Comparison of ENCODE assay signal across 1 cellular context in the genomic region with DNA sequence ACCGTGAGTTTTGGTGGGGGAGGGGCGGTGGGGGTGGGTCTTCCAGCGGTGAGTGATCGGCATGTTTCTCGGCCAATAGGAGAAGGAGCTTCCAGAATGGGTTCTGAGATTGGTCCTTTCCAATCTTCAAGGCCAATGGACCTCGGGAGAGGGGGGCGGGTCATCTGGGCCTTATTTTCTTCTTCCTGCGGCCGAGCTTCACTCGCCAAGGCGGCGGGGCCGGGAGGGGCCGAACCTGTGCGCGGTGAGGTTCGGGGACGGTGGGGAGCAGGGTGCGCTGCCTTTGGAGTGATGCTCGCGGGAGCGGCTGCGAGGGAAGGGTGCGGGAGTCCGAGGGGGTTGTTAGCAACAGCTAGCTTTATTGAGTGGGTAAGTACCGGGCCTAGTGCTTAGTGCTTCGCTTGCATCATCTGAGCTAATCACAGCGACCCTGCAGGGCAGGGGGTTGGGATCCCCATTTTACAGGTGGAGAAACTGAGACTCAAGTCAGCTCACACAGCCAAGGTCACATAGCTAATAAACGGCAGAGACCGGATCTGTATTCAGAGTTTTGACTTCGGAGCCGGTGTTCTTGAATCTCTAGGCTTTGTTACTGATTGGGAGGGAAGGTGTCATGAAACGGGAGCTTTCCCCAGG.
TF ChIP-seq lines count a peak whose summit lies in the region.

No MANE protein-coding gene starts in this region.

TF ChIP-seq in HepG2, 621 proteins besides CTCF, POLR2A, EP300 and RAD21 (continued from another document and continues in another):
- TF ChIP-seq HOMEZ (CRISPR knock-in tag; IDR thresholded peaks at IDR 0.05; ENCODE audit: low read depth) (no peak), KDM5A (IDR thresholded peaks at IDR 0.05; ENCODE audit: borderline replicate concordance, low read length) (peak; percentile 66), ZNF644 (CRISPR knock-in tag; IDR thresholded peaks at IDR 0.05; ENCODE audit: low read depth) (no peak; the same call in 1 of the 2 replicates), SIX1 (CRISPR knock-in tag; IDR thresholded peaks at IDR 0.05; ENCODE audit: borderline replicate concordance) (no peak), ZFP36 (IDR thresholded peaks at IDR 0.05; ENCODE audit: borderline replicate concordance, low read depth, low read length, partially characterized antibody) (no peak), REXO4 (CRISPR knock-in tag; IDR thresholded peaks at IDR 0.05; ENCODE audit: borderline replicate concordance) (no peak), ZNF468 (CRISPR knock-in tag; IDR thresholded peaks at IDR 0.05) (no peak), ZNF569 (CRISPR knock-in tag; IDR thresholded peaks at IDR 0.05; ENCODE audit: borderline replicate concordance) (no peak), NR2C2 (CRISPR knock-in tag; IDR thresholded peaks at IDR 0.05; ENCODE audit: borderline replicate concordance) (0 out of 2 replicates have a peak, but pooled peaks have one; percentile 29), BRCA1 (CRISPR knock-in tag; IDR thresholded peaks at IDR 0.05) (no peak), HNRNPH1 (optimal IDR thresholded peaks at IDR 0.05; ENCODE audit: low read depth, low read length) (no peak), KAT8 (CRISPR knock-in tag; IDR thresholded peaks at IDR 0.05) (no peak; the same call in 1 of the 2 replicates), ZC3H13 (CRISPR knock-in tag; IDR thresholded peaks at IDR 0.05) (no peak), ZNF776 (CRISPR knock-in tag; IDR thresholded peaks at IDR 0.05) (no peak), ZNF839 (CRISPR knock-in tag; IDR thresholded peaks at IDR 0.05; ENCODE audit: borderline replicate concordance) (no peak; the same call in 1 of the 2 replicates), ATRX (CRISPR knock-in tag; IDR thresholded peaks at IDR 0.05; ENCODE audit: borderline replicate concordance) (no peak), ZNF253 (CRISPR knock-in tag; IDR thresholded peaks at IDR 0.05; ENCODE audit: borderline replicate concordance) (no peak), CBX1 (IDR thresholded peaks at IDR 0.05; ENCODE audit: low read depth) (no peak), ERF (CRISPR knock-in tag; IDR thresholded peaks at IDR 0.05) (no peak), MIER3 (CRISPR knock-in tag; IDR thresholded peaks at IDR 0.05; ENCODE audit: borderline replicate concordance) (0 out of 2 replicates have a peak, but pooled peaks have one; percentile 11), SRSF1 (optimal IDR thresholded peaks at IDR 0.05; ENCODE audit: low read depth, low read length) (peak; percentile 72), NRL (CRISPR knock-in tag; IDR thresholded peaks at IDR 0.05; ENCODE audit: borderline replicate concordance) (no peak), GPBP1L1 (CRISPR knock-in tag; IDR thresholded peaks at IDR 0.05) (no peak), NFYB (CRISPR knock-in tag; IDR thresholded peaks at IDR 0.05) (no peak), THAP8 (CRISPR knock-in tag; IDR thresholded peaks at IDR 0.05; ENCODE audit: borderline replicate concordance) (no peak), EED (CRISPR knock-in tag; IDR thresholded peaks at IDR 0.05) (no peak; the same call in 1 of the 2 replicates), ZNF326 (CRISPR knock-in tag; IDR thresholded peaks at IDR 0.05; ENCODE audit: borderline replicate concordance) (no peak), EEA1 (CRISPR knock-in tag; IDR thresholded peaks at IDR 0.05; ENCODE audit: borderline replicate concordance) (no peak), GPN1 (CRISPR knock-in tag; IDR thresholded peaks at IDR 0.05; ENCODE audit: borderline replicate concordance) (no peak), SP1 (IDR thresholded peaks at IDR 0.05) (no peak), SP1 (CRISPR knock-in tag; IDR thresholded peaks at IDR 0.05) (peak; percentile 38; the same call in 1 of the 2 replicates), ZNF383 (CRISPR knock-in tag; IDR thresholded peaks at IDR 0.05; ENCODE audit: borderline replicate concordance) (no peak), SMAD9 (CRISPR knock-in tag; IDR thresholded peaks at IDR 0.05) (no peak), SATB2 (CRISPR knock-in tag; IDR thresholded peaks at IDR 0.05) (no peak), ZNF598 (CRISPR knock-in tag; IDR thresholded peaks at IDR 0.05; ENCODE audit: borderline replicate concordance) (no peak), PRDM15 (CRISPR knock-in tag; IDR thresholded peaks at IDR 0.05) (no peak), ZFP90 (CRISPR knock-in tag; IDR thresholded peaks at IDR 0.05; ENCODE audit: borderline replicate concordance) (peak; percentile 39; the same call in 1 of the 2 replicates), HNRNPLL (IDR thresholded peaks at IDR 0.05; ENCODE audit: low read depth, low read length, poor library complexity, severe bottlenecking) (peak; percentile 9), NFE2L1 (CRISPR knock-in tag; IDR thresholded peaks at IDR 0.05; ENCODE audit: borderline replicate concordance) (no peak), GATAD2A (CRISPR knock-in tag; IDR thresholded peaks at IDR 0.05) (no peak), ELF4 (CRISPR knock-in tag; IDR thresholded peaks at IDR 0.05; ENCODE audit: borderline replicate concordance) (no peak), ZBTB3 (CRISPR knock-in tag; IDR thresholded peaks at IDR 0.05; ENCODE audit: borderline replicate concordance, low read depth) (no peak), CBFB (CRISPR knock-in tag; IDR thresholded peaks at IDR 0.05) (no peak; the same call in 1 of the 2 replicates), ZXDC (CRISPR knock-in tag; IDR thresholded peaks at IDR 0.05) (peak; percentile 43; the same call in 1 of the 2 replicates), TAF15 (IDR thresholded peaks at IDR 0.05; ENCODE audit: low read depth, low read length, poor library complexity, severe bottlenecking) (peak; percentile 85), ZIK1 (CRISPR knock-in tag; IDR thresholded peaks at IDR 0.05; ENCODE audit: borderline replicate concordance, low read depth) (0 out of 2 replicates have a peak, but pooled peaks have one; percentile 44), TMF1 (CRISPR knock-in tag; IDR thresholded peaks at IDR 0.05; ENCODE audit: low read depth) (0 out of 2 replicates have a peak, but pooled peaks have one; percentile 32), ZBTB7A (CRISPR knock-in tag; IDR thresholded peaks at IDR 0.05) (peak; percentile 57; the same call in 1 of the 2 replicates), ZNF788 (CRISPR knock-in tag; IDR thresholded peaks at IDR 0.05; ENCODE audit: borderline replicate concordance) (peak; percentile 62), ZNF354B (CRISPR knock-in tag; IDR thresholded peaks at IDR 0.05) (no peak), POGZ (CRISPR knock-in tag; IDR thresholded peaks at IDR 0.05) (peak; percentile 28; the same call in 1 of the 2 replicates), ZNF138 (CRISPR knock-in tag; IDR thresholded peaks at IDR 0.05; ENCODE audit: low read depth) (0 out of 2 replicates have a peak, but pooled peaks have one; percentile 47)
- TF ChIP-seq, protein P1, sequence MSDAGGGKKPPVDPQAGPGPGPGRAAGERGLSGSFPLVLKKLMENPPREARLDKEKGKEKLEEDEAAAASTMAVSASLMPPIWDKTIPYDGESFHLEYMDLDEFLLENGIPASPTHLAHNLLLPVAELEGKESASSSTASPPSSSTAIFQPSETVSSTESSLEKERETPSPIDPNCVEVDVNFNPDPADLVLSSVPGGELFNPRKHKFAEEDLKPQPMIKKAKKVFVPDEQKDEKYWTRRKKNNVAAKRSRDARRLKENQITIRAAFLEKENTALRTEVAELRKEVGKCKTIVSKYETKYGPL (CRISPR knock-in tag; IDR thresholded peaks at IDR 0.05): 0 out of 2 replicates have a peak, but pooled peaks have one; percentile 32
- TF ChIP-seq, protein P2, sequence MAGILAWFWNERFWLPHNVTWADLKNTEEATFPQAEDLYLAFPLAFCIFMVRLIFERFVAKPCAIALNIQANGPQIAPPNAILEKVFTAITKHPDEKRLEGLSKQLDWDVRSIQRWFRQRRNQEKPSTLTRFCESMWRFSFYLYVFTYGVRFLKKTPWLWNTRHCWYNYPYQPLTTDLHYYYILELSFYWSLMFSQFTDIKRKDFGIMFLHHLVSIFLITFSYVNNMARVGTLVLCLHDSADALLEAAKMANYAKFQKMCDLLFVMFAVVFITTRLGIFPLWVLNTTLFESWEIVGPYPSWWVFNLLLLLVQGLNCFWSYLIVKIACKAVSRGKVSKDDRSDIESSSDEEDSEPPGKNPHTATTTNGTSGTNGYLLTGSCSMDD (CRISPR knock-in tag; IDR thresholded peaks at IDR 0.05): no peak
- TF ChIP-seq, protein P3, sequence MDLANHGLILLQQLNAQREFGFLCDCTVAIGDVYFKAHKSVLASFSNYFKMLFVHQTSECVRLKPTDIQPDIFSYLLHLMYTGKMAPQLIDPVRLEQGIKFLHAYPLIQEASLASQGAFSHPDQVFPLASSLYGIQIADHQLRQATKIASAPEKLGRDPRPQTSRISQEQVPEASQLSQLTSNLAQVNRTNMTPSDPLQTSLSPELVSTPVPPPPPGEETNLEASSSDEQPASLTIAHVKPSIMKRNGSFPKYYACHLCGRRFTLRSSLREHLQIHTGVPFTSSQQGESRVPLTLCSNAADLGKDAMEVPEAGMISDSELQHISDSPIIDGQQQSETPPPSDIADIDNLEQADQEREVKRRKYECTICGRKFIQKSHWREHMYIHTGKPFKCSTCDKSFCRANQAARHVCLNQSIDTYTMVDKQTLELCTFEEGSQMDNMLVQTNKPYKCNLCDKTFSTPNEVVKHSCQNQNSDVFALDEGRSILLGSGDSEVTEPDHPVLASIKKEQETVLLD (CRISPR knock-in tag; IDR thresholded peaks at IDR 0.05; ENCODE audit: low read depth): no peak
